In the genomic region with DNA sequence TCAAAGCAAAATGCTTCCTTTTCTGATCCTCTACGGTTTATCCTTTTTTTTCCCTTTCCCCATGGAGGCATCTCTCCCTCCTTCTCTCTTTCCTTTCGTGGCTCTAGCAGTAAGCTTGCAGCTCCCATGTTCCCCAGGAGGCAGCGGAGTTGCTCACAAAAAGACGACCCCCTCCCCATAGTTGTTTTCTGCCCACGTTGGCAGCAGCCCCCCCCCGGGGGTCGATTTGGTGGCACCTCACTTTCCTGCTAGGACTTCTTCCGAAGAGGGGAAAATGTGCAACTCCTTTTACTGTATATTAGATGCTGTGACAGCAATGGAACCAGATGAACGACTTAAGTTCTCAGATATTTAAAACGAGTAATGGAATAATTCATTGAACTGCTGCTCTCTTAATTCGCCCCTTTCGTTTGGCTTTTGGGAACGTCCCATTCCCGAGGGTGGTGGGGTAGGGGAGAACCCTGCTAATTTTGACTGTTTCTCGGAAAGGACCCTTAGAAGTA, we compare ENCODE assay signal across 8 cellular contexts. TPM values are rescaled to one million over a fixed set of nuclear protein-coding genes. Genes with fewer than 3 reads are reported as not detected.
DNase-seq lines count a peak whose midpoint lies in the region; ATAC-seq and TF ChIP-seq lines count a peak whose summit lies in the region.

No MANE protein-coding gene starts in this region.

- H3K4me3 ChIP-seq in CD4-positive, alpha-beta memory T cell (ENCODE audit: low read length in 2 of 2), result peak overlapping the region; percentile 72 to 81
- H3K4me3 ChIP-seq in Loucy (ENCODE audit: low read length, poor library complexity, severe bottlenecking) (peak overlapping the region; percentile 87), heart left ventricle (peak overlapping the region; percentile 68 to 98 (median 92))

- peak; percentile 4 for ATAC-seq in GM19455 (IDR thresholded peaks at IDR 0.05; ENCODE audit: unreplicated experiment)
- peak; percentile 1 to 7 (median 2) for ATAC-seq in heart left ventricle
- ATAC-seq in HG02623 (IDR thresholded peaks at IDR 0.05; ENCODE audit: unreplicated experiment), result no peak

- peak overlapping the region; percentile 83 to 98 (median 97) for H3K27ac Mint-ChIP-seq in CD4-positive, alpha-beta memory T cell
- H3K27ac Mint-ChIP-seq in activated T-helper 2 cell treated with anti-CD3 and anti-CD28 coated beads, Interferon-gamma antibody, Interleukin-2, Interleukin-4, amounts not matched to agents 10 μg/mL and 5 μg/mL and 100 μg/mL, durations not matched to agents 14 hours and 24 hours and 36 hours, result peak overlapping the region; percentile 95

- no peaks in the 10 kb centered on the region for H3F3A ChIP-seq in Loucy (ENCODE audit: low read depth)

- intact Hi-C loops in CD4-positive, alpha-beta memory T cell (cut with micrococcal nuclease), result loop anchor here (2.0 to 10.0 kb wide), 2 partner anchors 338 to 652 kb away; a partner anchor contains a TSS
- intact Hi-C loops in activated T-helper 2 cell treated with anti-CD3 and anti-CD28 coated beads, Interferon-gamma antibody, Interleukin-2, Interleukin-4, amounts not matched to agents 10 μg/mL and 5 μg/mL and 100 μg/mL, durations not matched to agents 14 hours and 24 hours and 36 hours (cut with micrococcal nuclease), result loop anchor here (1.0 to 5.0 kb wide), 6 partner anchors 11 to 651 kb away; a partner anchor contains a TSS
- intact Hi-C loops in heart left ventricle (cut with DNase I), result loop anchor here in 1 of 10 donors (5.0 kb wide), 1 partner anchor 336 kb away; a partner anchor contains a TSS

- peaks cover 0 to 2% (median 0%) of the 10 kb centered on the region in 8 donors for H3K9me3 Mint-ChIP-seq in CD4-positive, alpha-beta memory T cell
- H3K9me3 Mint-ChIP-seq in activated T-helper 2 cell treated with anti-CD3 and anti-CD28 coated beads, Interferon-gamma antibody, Interleukin-2, Interleukin-4, amounts not matched to agents 10 μg/mL and 5 μg/mL and 100 μg/mL, durations not matched to agents 14 hours and 24 hours and 36 hours, result no peaks in the 10 kb centered on the region

- H3K36me3 Mint-ChIP-seq in CD4-positive, alpha-beta memory T cell, result peaks cover 0 to 7% of the 10 kb centered on the region in 2 donors
- peaks cover 22% of the 10 kb centered on the region for H3K36me3 Mint-ChIP-seq in activated T-helper 2 cell treated with anti-CD3 and anti-CD28 coated beads, Interferon-gamma antibody, Interleukin-2, Interleukin-4, amounts not matched to agents 10 μg/mL and 5 μg/mL and 100 μg/mL, durations not matched to agents 14 hours and 24 hours and 36 hours (ENCODE audit: low read depth)

- H3K9me2 ChIP-seq in Loucy (replicated peaks; ENCODE audit: low read depth, low read length), result no peaks in the 10 kb centered on the region

- peaks cover 51% of the 10 kb centered on the region for H4K20me1 ChIP-seq in Loucy (ENCODE audit: insufficient read depth, low read length, poor library complexity, severe bottlenecking)

- H3K4me1 Mint-ChIP-seq in CD4-positive, alpha-beta memory T cell, result peaks cover 37 to 64% (median 52%) of the 10 kb centered on the region in 4 donors
- peaks cover 34% of the 10 kb centered on the region for H3K4me1 Mint-ChIP-seq in activated T-helper 2 cell treated with anti-CD3 and anti-CD28 coated beads, Interferon-gamma antibody, Interleukin-2, Interleukin-4, amounts not matched to agents 10 μg/mL and 5 μg/mL and 100 μg/mL, durations not matched to agents 14 hours and 24 hours and 36 hours (ENCODE audit: low read depth)

- POLR2A ChIA-PET in CD4-positive, alpha-beta memory T cell (lab: Charles Lee; ENCODE audit: partially characterized antibody), result no interaction called here

- peaks cover 0 to 4% of the 10 kb centered on the region in 2 donors for H3K27me3 Mint-ChIP-seq in CD4-positive, alpha-beta memory T cell
- peaks cover 14% of the 10 kb centered on the region for H3K27me3 Mint-ChIP-seq in activated T-helper 2 cell treated with anti-CD3 and anti-CD28 coated beads, Interferon-gamma antibody, Interleukin-2, Interleukin-4, amounts not matched to agents 10 μg/mL and 5 μg/mL and 100 μg/mL, durations not matched to agents 14 hours and 24 hours and 36 hours (ENCODE audit: low read depth)

- H3K79me2 ChIP-seq in Loucy (ENCODE audit: insufficient read depth, low read length), result peaks cover 58% of the 10 kb centered on the region

- TF ChIP-seq CTCF in Loucy (conservative IDR thresholded peaks at IDR 0.05; ENCODE audit: low read length), result no peak
- no peak for TF ChIP-seq CTCF in heart left ventricle (IDR thresholded peaks at IDR 0.05)

- CTCF ChIA-PET in CD4-positive, alpha-beta memory T cell (lab: Charles Lee; ENCODE audit: partially characterized antibody), result no interaction called here

- H3K27me3 ChIP-seq in CD4-positive, alpha-beta memory T cell (ENCODE audit: insufficient read depth, low read length), result no peaks in the 10 kb centered on the region
- H3K27me3 ChIP-seq in Loucy (ENCODE audit: insufficient read depth, low read length, poor library complexity, severe bottlenecking) (no peaks in the 10 kb centered on the region), heart left ventricle (no peaks in the 10 kb centered on the region)

- TF ChIP-seq POLR2A in heart left ventricle (IDR thresholded peaks at IDR 0.05), result no peak

- peak in 4 of 5 donors; percentile 4 to 16 (median 9) for DNase-seq in CD4-positive, alpha-beta memory T cell
- no peak for DNase-seq in activated T-helper 2 cell treated with anti-CD3 and anti-CD28 coated beads, Interferon-gamma antibody, Interleukin-2, Interleukin-4, amounts not matched to agents 10 μg/mL and 5 μg/mL and 100 μg/mL, durations not matched to agents 14 hours and 24 hours and 36 hours (ENCODE audit: low spot score)
- DNase-seq in heart left ventricle (peak in 3 of 5 donors; percentile 22 to 30 (median 22)), pons (ENCODE audit: low spot score) (peak; percentile 52), NOMO-1 treated with dmso at 0.1 percent for 144 hours (lab: John Stamatoyannopoulos, UW; ENCODE audit: unreplicated experiment) (no peak)

- peak overlapping the region; percentile 80 for H3K27ac ChIP-seq in CD4-positive, alpha-beta memory T cell (ENCODE audit: low read depth, low read length)
- peak overlapping the region; percentile 97 to 100 (median 99) for H3K27ac ChIP-seq in heart left ventricle

- H3K9ac ChIP-seq in Loucy (ENCODE audit: low read depth, low read length, poor library complexity, severe bottlenecking), result peak overlapping the region; percentile 88

- peak overlapping the region; percentile 93 to 99 (median 97) for H3K4me3 Mint-ChIP-seq in CD4-positive, alpha-beta memory T cell
- peak overlapping the region; percentile 96 for H3K4me3 Mint-ChIP-seq in activated T-helper 2 cell treated with anti-CD3 and anti-CD28 coated beads, Interferon-gamma antibody, Interleukin-2, Interleukin-4, amounts not matched to agents 10 μg/mL and 5 μg/mL and 100 μg/mL, durations not matched to agents 14 hours and 24 hours and 36 hours (ENCODE audit: low read depth)

- peaks cover 55% of the 10 kb centered on the region for H3K4me1 ChIP-seq in CD4-positive, alpha-beta memory T cell (ENCODE audit: insufficient read depth, low read length)
- H3K4me1 ChIP-seq in Loucy (ENCODE audit: insufficient read depth, low read length, poor library complexity, severe bottlenecking), result peaks cover 27% of the 10 kb centered on the region
- peaks cover 0 to 52% (median 35%) of the 10 kb centered on the region in 12 donors for H3K4me1 ChIP-seq in heart left ventricle

- 0 out of 2 replicates have a peak overlapping the region, but pooled peaks have one; percentile 0 for H2AFZ ChIP-seq in Loucy (ENCODE audit: low read length)

- no peaks in the 10 kb centered on the region for H3K36me3 ChIP-seq in CD4-positive, alpha-beta memory T cell (ENCODE audit: insufficient read depth, low read length)
- H3K36me3 ChIP-seq in Loucy (ENCODE audit: insufficient read depth, low read length) (no peaks in the 10 kb centered on the region), heart left ventricle (no peaks in the 10 kb centered on the region)

- 0 to 1% (median 1%) methylated on average over 15 of the region's 15 CpGs for WGBS in heart left ventricle, 4 donors

- H3K9me3 ChIP-seq in CD4-positive, alpha-beta memory T cell (ENCODE audit: control insufficient read depth in 1 of 2, low read length in 2 of 2), result no peaks in the 10 kb centered on the region
- H3K9me3 ChIP-seq in Loucy (ENCODE audit: insufficient read depth, low read depth, low read length) (no peaks in the 10 kb centered on the region), heart left ventricle (no peaks in the 10 kb centered on the region)

- peak overlapping the region; percentile 75 for H3K4me2 ChIP-seq in Loucy (ENCODE audit: low read depth, low read length, poor library complexity, severe bottlenecking)

RNA-seq across cellular contexts. Expression of a gene that starts 0.8 kb away (rescaled TPM):
- 100 to 1,000 TPM; 112 to 116 TPM for total RNA-seq in CD4-positive, alpha-beta memory T cell
- polyA plus RNA-seq in CD4-positive, alpha-beta memory T cell, result 100 to 1,000 TPM; 170 to 307 TPM
- 128 and 147 TPM in 2 replicates for total RNA-seq in activated T-helper 2 cell treated with anti-CD3 and anti-CD28 coated beads, Interferon-gamma antibody, Interleukin-2, Interleukin-4, amounts not matched to agents 10 μg/mL and 5 μg/mL and 100 μg/mL, durations not matched to agents 14 hours and 24 hours and 36 hours
- total RNA-seq in heart left ventricle, result 100 to 1,000 TPM; 114 to 483 (median 332) TPM
- polyA plus RNA-seq in heart left ventricle, result 100 to 1,000 TPM in 1 of 2 donors, 10 to 100 TPM in 1; 37.4 to 178 TPM

Comparison
In these comparisons a context has a peak if more than half of its experiments do, and no peak if none do; other contexts are left out.
1. DNase-seq: peak in CD4-positive, alpha-beta memory T cell (4 of 5), heart left ventricle (3 of 5) and pons (single experiment); none in activated T-helper 2 cell treated with anti-CD3 and anti-CD28 coated beads, Interferon-gamma antibody, Interleukin-2, Interleukin-4, amounts not matched to agents 10 μg/mL and 5 μg/mL and 100 μg/mL, durations not matched to agents 14 hours and 24 hours and 36 hours (single experiment) and NOMO-1 treated with dmso at 0.1 percent for 144 hours (single experiment).
2. Peak in every context shown above with its lines, with median percentiles within 50 percentile points of each other: H3K4me3 ChIP-seq.